In genomic region chr5:3595102-3595961, GRCh38 we compare ENCODE assay signal across 10 cellular contexts. TPM values are rescaled to one million over a fixed set of nuclear protein-coding genes. Genes with fewer than 3 reads are reported as not detected.
DNase-seq lines count a peak whose midpoint lies in the region; ATAC-seq and TF ChIP-seq lines count a peak whose summit lies in the region.
"Had no signal": no experiment of that assay in that cellular context is flagged by ENCODE, and none has a peak within 500 bp of the region (broad histone marks: within the 10 kb centered on the region; RNA-seq: fewer than 3 reads in every experiment).

IRX1 (plus strand) TSS chr5:3595832; CDS start chr5:3596106, 274 bp downstream.

- H3K27ac ChIP-seq in HUES48 (ENCODE audit: low read depth, low read length) (no peak within 1 kb of the TSS), smooth muscle cell (ENCODE audit: low read depth) (no peak within 1 kb of the TSS)

- TF ChIP-seq CTCF in WTC11 (IDR thresholded peaks at IDR 0.05) (no peak), smooth muscle cell (IDR thresholded peaks at IDR 0.05; ENCODE audit: borderline replicate concordance, insufficient read depth, poor library complexity, severe bottlenecking) (no peak)

- peak within 1 kb of the TSS; percentile 79 for H3K4me3 Mint-ChIP-seq in WTC11
- no peak within 1 kb of the TSS for H3K4me3 Mint-ChIP-seq in activated T-helper 17 cell treated with anti-CD3 and anti-CD28 coated beads, Interleukin-2, amount 50 U/mL, for 72 hours

- peaks cover 90% of the 10 kb centered on the region for H3K27me3 Mint-ChIP-seq in WTC11 (ENCODE audit: low read depth)
- peaks cover 34% of the 10 kb centered on the region for H3K27me3 Mint-ChIP-seq in activated T-helper 17 cell treated with anti-CD3 and anti-CD28 coated beads, Interleukin-2, amount 50 U/mL, for 72 hours

- POLR2A ChIA-PET in WTC11 (lab: Charles Lee) = no interaction called here

- peaks cover 54% of the 10 kb centered on the region for H3K4me1 Mint-ChIP-seq in WTC11
- H3K4me1 Mint-ChIP-seq in activated T-helper 17 cell treated with anti-CD3 and anti-CD28 coated beads, Interleukin-2, amount 50 U/mL, for 72 hours = no peaks in the 10 kb centered on the region

- H3F3A ChIP-seq in smooth muscle cell (ENCODE audit: low read depth) = no peaks in the 10 kb centered on the region

- peak; percentile 73 for DNase-seq in WTC11 (ENCODE audit: low spot score)
- no peak for DNase-seq in smooth muscle cell (lab: John Stamatoyannopoulos, UW; ENCODE audit: unreplicated experiment)
- DNase-seq in activated CD4-positive, CD25-positive, alpha-beta regulatory T cell (lab: John Stamatoyannopoulos, UW) = no peak
- DNase-seq: activated T-cell treated with anti-CD3 and anti-CD28 coated beads for 4 hours, NCI-H510A treated with DMSO at 0.1 percent for 48 hours had no signal

- no peaks in the 10 kb centered on the region for H3K36me3 Mint-ChIP-seq in WTC11
- no peaks in the 10 kb centered on the region for H3K36me3 Mint-ChIP-seq in activated T-helper 17 cell treated with anti-CD3 and anti-CD28 coated beads, Interleukin-2, amount 50 U/mL, for 72 hours (ENCODE audit: low read depth)

- no peaks in the 10 kb centered on the region for H4K20me1 ChIP-seq in smooth muscle cell (ENCODE audit: low read depth)

- H3K79me2 ChIP-seq in smooth muscle cell (ENCODE audit: low read depth) = no peaks in the 10 kb centered on the region

- H3K27ac Mint-ChIP-seq in WTC11 = no peak within 1 kb of the TSS
- H3K27ac Mint-ChIP-seq in activated T-helper 17 cell treated with anti-CD3 and anti-CD28 coated beads, Interleukin-2, amount 50 U/mL, for 72 hours = no peak within 1 kb of the TSS

- H3K9ac ChIP-seq in HUES48 (ENCODE audit: low read depth, low read length) (no peak within 1 kb of the TSS), smooth muscle cell (ENCODE audit: low read depth) (no peak within 1 kb of the TSS)

- peak within 1 kb of the TSS; percentile 76 for H3K4me2 ChIP-seq in smooth muscle cell

- ATAC-seq in WTC11 = peak; percentile 2
- ATAC-seq in GM18861 (IDR thresholded peaks at IDR 0.05; ENCODE audit: unreplicated experiment) = no peak
- ATAC-seq in HG03025 (IDR thresholded peaks at IDR 0.05; ENCODE audit: low FRiP score, unreplicated experiment) = no peak
- no peak for ATAC-seq in activated T-helper 17 cell treated with anti-CD3 and anti-CD28 coated beads, Interleukin-2, amount 50 U/mL, for 72 hours (replicated peaks)

- WGBS in smooth muscle cell (ENCODE audit: low lambda C conversion rate) = 1% methylated on average over 44 of the region's 98 CpGs

- peaks cover 41% of the 10 kb centered on the region for H3K4me1 ChIP-seq in HUES48 (ENCODE audit: control insufficient read depth, insufficient read depth, low read length)
- H3K4me1 ChIP-seq in smooth muscle cell (ENCODE audit: low read depth) = peaks cover 20% of the 10 kb centered on the region

- H3K27me3 ChIP-seq in HUES48 (ENCODE audit: control insufficient read depth, insufficient read depth, low read length) (peaks cover 94% of the 10 kb centered on the region), smooth muscle cell (ENCODE audit: low read depth) (peaks cover 98% of the 10 kb centered on the region)

- H3K4me3 ChIP-seq in HUES48 (ENCODE audit: low read depth, low read length) (peak within 1 kb of the TSS; percentile 58), iPS-11a (ENCODE audit: low read depth, low read length) (peak within 1 kb of the TSS; percentile 35), smooth muscle cell (peak within 1 kb of the TSS; percentile 31)

- H3K36me3 ChIP-seq in HUES48 (ENCODE audit: control insufficient read depth, insufficient read depth, low read length) (no peaks in the 10 kb centered on the region), smooth muscle cell (ENCODE audit: low read depth) (no peaks in the 10 kb centered on the region)

- H2AFZ ChIP-seq in smooth muscle cell (ENCODE audit: low read depth) = peak within 1 kb of the TSS; percentile 58

- CTCF ChIA-PET in WTC11 (lab: Charles Lee) = interaction anchor here (0.6 to 1.6 kb wide), 3 partner anchors 107 to 1294 kb away, joined by 3 to 4 read pairs (median 3); no protein-coding TSS in a partner anchor

- H3K9me3 ChIP-seq in HUES48 (ENCODE audit: control insufficient read depth, insufficient read depth, low read length) = no peaks in the 10 kb centered on the region
- H3K9me3 ChIP-seq in smooth muscle cell (replicated peaks; ENCODE audit: low read depth) = no peaks in the 10 kb centered on the region

- no peaks in the 10 kb centered on the region for H3K9me3 Mint-ChIP-seq in WTC11
- no peaks in the 10 kb centered on the region for H3K9me3 Mint-ChIP-seq in activated T-helper 17 cell treated with anti-CD3 and anti-CD28 coated beads, Interleukin-2, amount 50 U/mL, for 72 hours

TF ChIP-seq in WTC11, 78 proteins besides CTCF, POLR2A, EP300 and RAD21:
- peak; percentile 58; the same call in 1 of the 2 replicates for TF ChIP-seq ARID4B (CRISPR knock-in tag; IDR thresholded peaks at IDR 0.05; ENCODE audit: borderline replicate concordance)
- TF ChIP-seq USF1 (CRISPR knock-in tag; IDR thresholded peaks at IDR 0.05) = peak; percentile 51; the same call in 1 of the 2 replicates
- TF ChIP-seq FOXK1 (CRISPR knock-in tag; IDR thresholded peaks at IDR 0.05) = peak; percentile 53; the same call in 1 of the 2 replicates
- TF ChIP-seq TP53 (CRISPR knock-in tag; IDR thresholded peaks at IDR 0.05) = no peak
- 0 out of 2 replicates have a peak, but pooled peaks have one; percentile 54 for TF ChIP-seq MAX (CRISPR knock-in tag; IDR thresholded peaks at IDR 0.05)
- TF ChIP-seq USF2 (CRISPR knock-in tag; IDR thresholded peaks at IDR 0.05) = peak; percentile 71

RNA-seq across cellular contexts. Expression of gene IRX1, which starts in this region (rescaled TPM):
- total RNA-seq in WTC11 (2021) = 14.1 to 21.0 TPM (median 14.8 TPM) in 3 replicates
- 0.67 and 0.99 TPM in 2 replicates for total RNA-seq in smooth muscle cell
- polyA plus RNA-seq in smooth muscle cell = 0.30 and 1.2 TPM in 2 replicates
- not detected for total RNA-seq in activated T-helper 17 cell treated with anti-CD3 and anti-CD28 coated beads, Interleukin-2, amount 50 U/mL, for 72 hours
